ENCODE assay signal across 9 cellular contexts in genomic region chr22:46538816-46539163, GRCh38. TPM values are rescaled to one million over a fixed set of nuclear protein-coding genes. Genes with fewer than 3 reads are reported as not detected.
DNase-seq lines count a peak whose midpoint lies in the region; ATAC-seq, FAIRE-seq and TF ChIP-seq lines count a peak whose summit lies in the region.
"Had no signal": no experiment of that assay in that cellular context is flagged by ENCODE, and none has a peak within 500 bp of the region (broad histone marks: within the 10 kb centered on the region; RNA-seq: fewer than 3 reads in every experiment).

No MANE protein-coding gene starts in this region.

- H2AFZ ChIP-seq in SK-N-SH (ENCODE audit: low read depth) (peak overlapping the region; percentile 63; the same call in 1 of the 2 replicates), smooth muscle cell (ENCODE audit: low read depth) (peak overlapping the region; percentile 85)

- ATAC-seq in SK-N-SH treated with all-trans-retinoic acid at 6 μM for 48 hours (no peak), T-cell (replicated peaks in 1 of 4) (no peak)

- CTCF ChIA-PET in SK-N-SH (lab: Yijun Ruan, JAX) (interaction anchor here (0.6 to 7.7 kb wide), 6 partner anchors 9 to 533 kb away, joined by 3 to 105 read pairs (median 4); partner anchors contain the start of gene TRMU), T-cell (lab: Charles Lee) (interaction anchor here in 1 of 2 donors (0.6 kb wide), 1 partner anchor 203 kb away, joined by 5 read pairs; the partner anchor contains the start of gene TRMU)

- H3K9ac ChIP-seq in SK-N-SH (no peak overlapping the region), smooth muscle cell (ENCODE audit: low read depth) (peak overlapping the region; percentile 54)

- peaks cover 0 to 11% (median 10%) of the 10 kb centered on the region in 3 donors for H3K4me1 Mint-ChIP-seq in T-cell

- H3K36me3 ChIP-seq in SK-N-SH (replicated peaks in 1 of 2; ENCODE audit: control insufficient read depth in 1 of 2, insufficient read depth in 2 of 2, low read length in 1 of 2) (no peaks in the 10 kb centered on the region), smooth muscle cell (ENCODE audit: low read depth) (no peaks in the 10 kb centered on the region)

- H3K4me2 ChIP-seq in SK-N-SH, result peak overlapping the region; percentile 78
- H3K4me2 ChIP-seq in smooth muscle cell, result peak overlapping the region; percentile 97

- TF ChIP-seq CTCF in SK-N-SH (IDR thresholded peaks at IDR 0.05), result no peak
- TF ChIP-seq CTCF in smooth muscle cell (IDR thresholded peaks at IDR 0.05; ENCODE audit: borderline replicate concordance, insufficient read depth, poor library complexity, severe bottlenecking), result no peak

- no peak for DNase-seq in SK-N-SH
- DNase-seq in T-cell, result no peak
- DNase-seq in glomerular visceral epithelial cell (ENCODE audit: extremely low spot score), result peak; percentile 47
- no peak for DNase-seq in smooth muscle cell (lab: John Stamatoyannopoulos, UW; ENCODE audit: unreplicated experiment)
- no peak for DNase-seq in activated effector memory CD4-positive, alpha-beta T cell treated with anti-CD3 and anti-CD28 coated beads, Interleukin-2, amount 50 U/mL, for 16 hours
- no peak for DNase-seq in DMS 273 (lab: John Stamatoyannopoulos, UW; ENCODE audit: unreplicated experiment)
- DNase-seq in H54 (ENCODE audit: insufficient read length, low spot score), result no peak
- DNase-seq: CD4-positive, CD25-positive, alpha-beta regulatory T cell had no signal

- no peaks in the 10 kb centered on the region for H3K9me3 Mint-ChIP-seq in T-cell

- H3K9me2 ChIP-seq in SK-N-SH, result no peaks in the 10 kb centered on the region

- H3K27me3 Mint-ChIP-seq in T-cell, result peaks cover 30 to 56% of the 10 kb centered on the region in 2 donors

- no peaks in the 10 kb centered on the region for H3K9me3 ChIP-seq in SK-N-SH
- H3K9me3 ChIP-seq in smooth muscle cell (replicated peaks; ENCODE audit: low read depth), result no peaks in the 10 kb centered on the region

- H3K27ac ChIP-seq in SK-N-SH (ENCODE audit: low read depth in 2 of 2, low read length in 1 of 2), result no peak overlapping the region
- H3K27ac ChIP-seq in smooth muscle cell (ENCODE audit: low read depth), result peak overlapping the region; percentile 36

- peak overlapping the region; percentile 28 to 49 (median 44) for H3K4me3 Mint-ChIP-seq in T-cell

- H3K4me3 ChIP-seq in SK-N-SH (ENCODE audit: low read depth in 2 of 2, low read length in 1 of 2), result peak overlapping the region in 1 of 2 experiments; percentile 60; a peak in 2 of 4 replicates
- H3K4me3 ChIP-seq in smooth muscle cell, result peak overlapping the region; percentile 56

- peaks cover 0 to 4% of the 10 kb centered on the region in 2 experiments; a peak in 1 of 4 replicates for H3K4me1 ChIP-seq in SK-N-SH (ENCODE audit: control insufficient read depth in 1 of 2, insufficient read depth in 2 of 2, low read depth in 1 of 2, low read length in 1 of 2)
- H3K4me1 ChIP-seq in smooth muscle cell (ENCODE audit: low read depth), result peaks cover 9% of the 10 kb centered on the region

- POLR2A ChIA-PET in SK-N-SH (lab: Yijun Ruan, JAX), result no interaction called here
- POLR2A ChIA-PET in T-cell (lab: Charles Lee), result no interaction called here

- no peak for TF ChIP-seq POLR2A in H54 (IDR thresholded peaks at IDR 0.05; ENCODE audit: low read depth, low read length)

- TF ChIP-seq RAD21 in SK-N-SH (IDR thresholded peaks at IDR 0.05; ENCODE audit: low read length), result no peak

- peak overlapping the region in 1 of 2 donors; percentile 27 for H3K27ac Mint-ChIP-seq in T-cell
- H3K27ac Mint-ChIP-seq: CD4-positive, CD25-positive, alpha-beta regulatory T cell had no signal

- H4K20me1 ChIP-seq in SK-N-SH (ENCODE audit: insufficient read depth) (no peaks in the 10 kb centered on the region), smooth muscle cell (ENCODE audit: low read depth) (peaks cover 4% of the 10 kb centered on the region)

- H3F3A ChIP-seq in SK-N-SH (replicated peaks; ENCODE audit: insufficient read depth), result no peaks in the 10 kb centered on the region
- H3F3A ChIP-seq in smooth muscle cell (ENCODE audit: low read depth), result no peaks in the 10 kb centered on the region

- WGBS in SK-N-SH (ENCODE audit: low lambda C conversion rate), result 18% methylated on average over 10 of the region's 13 CpGs
- WGBS in smooth muscle cell (ENCODE audit: low lambda C conversion rate), result 12% methylated on average over 13 of the region's 13 CpGs

- no peaks in the 10 kb centered on the region for H3K79me2 ChIP-seq in SK-N-SH (ENCODE audit: insufficient read depth)
- peaks cover 8% of the 10 kb centered on the region for H3K79me2 ChIP-seq in smooth muscle cell (ENCODE audit: low read depth)

- H3K36me3 Mint-ChIP-seq in T-cell, result no peaks in the 10 kb centered on the region
- H3K36me3 Mint-ChIP-seq: CD4-positive, CD25-positive, alpha-beta regulatory T cell had no signal

- H3K27me3 ChIP-seq in SK-N-SH (ENCODE audit: insufficient read depth) (peaks cover 8% of the 10 kb centered on the region; the same call in 1 of the 2 replicates), smooth muscle cell (ENCODE audit: low read depth) (peaks cover 4% of the 10 kb centered on the region)

- no peak for FAIRE-seq in H54 (lab: Jason Lieb, UNC)

- no peak for TF ChIP-seq EP300 in SK-N-SH (IDR thresholded peaks at IDR 0.05; ENCODE audit: borderline replicate concordance in 1 of 2, low read depth in 1 of 2, low read length in 1 of 2)

TF ChIP-seq in SK-N-SH, 30 proteins besides CTCF, POLR2A, EP300 and RAD21 (continues in another document):
- TF ChIP-seq JUND (IDR thresholded peaks at IDR 0.05), result no peak
- no peak for TF ChIP-seq IRF3 (IDR thresholded peaks at IDR 0.05; ENCODE audit: low read depth, low read length)
- no peak for TF ChIP-seq RFX5 (IDR thresholded peaks at IDR 0.05; ENCODE audit: low read length)
- no peak for TF ChIP-seq FOSL2 (IDR thresholded peaks at IDR 0.05; ENCODE audit: borderline replicate concordance, low read depth)
- no peak for TF ChIP-seq MEF2A (IDR thresholded peaks at IDR 0.05; ENCODE audit: borderline replicate concordance, low read depth)
- no peak for TF ChIP-seq EZH2phosphoT487 (IDR thresholded peaks at IDR 0.05; ENCODE audit: borderline replicate concordance, low read depth)
- TF ChIP-seq GABPA (IDR thresholded peaks at IDR 0.05; ENCODE audit: low read depth), result no peak
- no peak for TF ChIP-seq POLR2AphosphoS5 (IDR thresholded peaks at IDR 0.05; ENCODE audit: low read depth, low read length)

TF ChIP-seq in SK-N-SH treated with all-trans-retinoic acid at 6 μM for 48 hours, 23 proteins besides CTCF, POLR2A, EP300 and RAD21:
- no peak for TF ChIP-seq ZNF565 (CRISPR knock-in tag; conservative IDR thresholded peaks at IDR 0.05; ENCODE audit: low read depth)
TF ChIP-seq in SK-N-SH treated with all-trans-retinoic acid at 6 μM for 48 hours: peak in this region for 0.

RNA-seq across cellular contexts. Expression of gene CELSR1, which starts 1.4 kb away (rescaled TPM):
- 1.8 and 5.0 TPM in 2 replicates for polyA plus RNA-seq in SK-N-SH (2012; rRNA removed)
- polyA plus RNA-seq in SK-N-SH (2012; cell fraction: cytosol; rRNA removed), result 2.0 and 3.3 TPM in 2 replicates
- polyA plus RNA-seq in SK-N-SH (2012; cell fraction: nucleus; rRNA removed), result 4.3 and 5.2 TPM in 2 replicates
- 1 to 10 TPM; 1.1 to 2.7 (median 1.6) TPM for total RNA-seq in T-cell
- total RNA-seq in smooth muscle cell, result 15.2 and 17.6 TPM in 2 replicates
- 3.6 and 12.3 TPM in 2 replicates for polyA plus RNA-seq in smooth muscle cell
